14 cellular contexts compared by ENCODE assay signal in the genomic region with DNA sequence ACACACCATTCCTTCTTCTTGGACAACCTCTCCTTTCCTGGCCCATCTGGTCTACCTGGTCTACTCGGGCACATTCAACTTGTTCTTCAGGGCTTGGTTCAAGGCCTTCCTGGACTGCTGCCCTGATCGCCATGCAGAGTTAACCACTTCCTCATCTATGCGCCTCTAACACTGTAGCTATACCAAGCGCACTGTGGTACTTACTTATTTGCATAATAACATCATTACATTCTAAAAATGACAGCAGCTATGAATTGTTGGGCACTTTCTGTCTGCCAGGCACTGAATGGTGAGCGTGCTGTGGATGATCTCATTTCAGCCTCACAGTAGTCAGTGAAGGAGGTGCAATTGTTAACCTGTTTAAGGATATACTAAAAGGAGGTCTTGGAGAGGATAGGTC.
DNase-seq lines count a peak whose midpoint lies in the region; ATAC-seq and TF ChIP-seq lines count a peak whose summit lies in the region.
"Had no signal": no experiment of that assay in that cellular context is flagged by ENCODE, and none has a peak within 500 bp of the region (broad histone marks: within the 10 kb centered on the region; RNA-seq: fewer than 3 reads in every experiment).

No MANE protein-coding gene starts in this region.

- H3K4me3 Mint-ChIP-seq in activated B cell treated with CpG ODN at 0.5 μM for 24 hours (no peak overlapping the region), type B pancreatic cell (no peak overlapping the region)

- POLR2A ChIA-PET in activated B cell treated with CpG ODN at 0.5 μM for 24 hours (lab: Charles Lee): interaction anchor here (0.5 to 0.6 kb wide), 2 partner anchors 10 to 191 kb away, joined by 3 to 4 read pairs; no protein-coding TSS in a partner anchor

- H3K9me3 Mint-ChIP-seq in activated B cell treated with CpG ODN at 0.5 μM for 24 hours (peaks cover 4% of the 10 kb centered on the region), type B pancreatic cell (no peaks in the 10 kb centered on the region)
- H3K9me3 Mint-ChIP-seq: activated naive CD4-positive, alpha-beta T cell treated with anti-CD3 and anti-CD28 coated beads, Interleukin-2, amount 50 U/mL, for 72 hours had no signal

- H3K27ac Mint-ChIP-seq in activated B cell treated with CpG ODN at 0.5 μM for 24 hours (peak overlapping the region; percentile 7), type B pancreatic cell (no peak overlapping the region)
- H3K27ac Mint-ChIP-seq: activated naive CD4-positive, alpha-beta T cell treated with anti-CD3 and anti-CD28 coated beads, Interleukin-2, amount 50 U/mL, for 72 hours had no signal

- H3K36me3 Mint-ChIP-seq in activated B cell treated with CpG ODN at 0.5 μM for 24 hours (ENCODE audit: low read depth) (no peaks in the 10 kb centered on the region), type B pancreatic cell (no peaks in the 10 kb centered on the region)
- H3K36me3 Mint-ChIP-seq: activated naive CD4-positive, alpha-beta T cell treated with anti-CD3 and anti-CD28 coated beads, Interleukin-2, amount 50 U/mL, for 72 hours had no signal

- TF ChIP-seq CTCF in activated B cell treated with CpG ODN at 0.5 μM for 24 hours (IDR thresholded peaks at IDR 0.05): no peak
- TF ChIP-seq CTCF in type B pancreatic cell (conservative IDR thresholded peaks at IDR 0.05): no peak

- peaks cover 10% of the 10 kb centered on the region for H3K27me3 Mint-ChIP-seq in activated B cell treated with CpG ODN at 0.5 μM for 24 hours
- H3K27me3 Mint-ChIP-seq in type B pancreatic cell: peaks cover 39% of the 10 kb centered on the region

- ATAC-seq in GM18511 (IDR thresholded peaks at IDR 0.05; ENCODE audit: unreplicated experiment) (peak; percentile 90), GM21367 (IDR thresholded peaks at IDR 0.05; ENCODE audit: unreplicated experiment) (peak; percentile 71), HG03571 (IDR thresholded peaks at IDR 0.05; ENCODE audit: unreplicated experiment) (peak; percentile 72), activated B cell treated with CpG ODN at 0.5 μM for 24 hours (ENCODE audit: low read depth) (peak; percentile 83)

- DNase-seq in activated B cell treated with CpG ODN at 0.5 μM for 24 hours: no peak
- no peak for DNase-seq in NCI-H510A treated with DMSO at 0.1 percent for 48 hours (lab: John Stamatoyannopoulos, UW)
- DNase-seq in iPS-NIHi11 (ENCODE audit: low spot score): no peak
- no peak for DNase-seq in type B pancreatic cell (ENCODE audit: extremely low spot score, unreplicated experiment)
- no peak for DNase-seq in activated CD4-positive, alpha-beta T cell treated with anti-CD3 and anti-CD28 coated beads, Interleukin-2, amount 50 U/mL, for 48 hours
- DNase-seq: activated CD4-positive, alpha-beta T cell treated with anti-CD3 and anti-CD28 coated beads for 4 hours; H7; NCI-H2081 treated with DMSO at 0.1 percent for 48 hours; SHP77 treated with DMSO at 0.1 percent for 48 hours; stimulated activated CD4-positive, alpha-beta T cell treated with anti-CD3 and anti-CD28 coated beads, Interleukin-2, amount 100 ng/mL, for 24 hours had no signal

- CTCF ChIA-PET in activated B cell treated with CpG ODN at 0.5 μM for 24 hours (lab: Charles Lee): interaction anchor here (1.0 to 7.0 kb wide), 3 partner anchors 125 to 281 kb away, joined by 3 to 102 read pairs (median 11); no protein-coding TSS in a partner anchor

- H3K4me1 Mint-ChIP-seq in activated B cell treated with CpG ODN at 0.5 μM for 24 hours (peaks cover 27% of the 10 kb centered on the region), type B pancreatic cell (ENCODE audit: unreplicated experiment) (peaks cover 6% of the 10 kb centered on the region)

- intact Hi-C loops in activated B cell treated with CpG ODN at 0.5 μM for 24 hours (cut with micrococcal nuclease): loop anchor here (2.0 to 5.0 kb wide), 3 partner anchors 64 to 454 kb away; no protein-coding TSS in a partner anchor
